ENCODE assay signal across 19 cellular contexts in the genomic region with DNA sequence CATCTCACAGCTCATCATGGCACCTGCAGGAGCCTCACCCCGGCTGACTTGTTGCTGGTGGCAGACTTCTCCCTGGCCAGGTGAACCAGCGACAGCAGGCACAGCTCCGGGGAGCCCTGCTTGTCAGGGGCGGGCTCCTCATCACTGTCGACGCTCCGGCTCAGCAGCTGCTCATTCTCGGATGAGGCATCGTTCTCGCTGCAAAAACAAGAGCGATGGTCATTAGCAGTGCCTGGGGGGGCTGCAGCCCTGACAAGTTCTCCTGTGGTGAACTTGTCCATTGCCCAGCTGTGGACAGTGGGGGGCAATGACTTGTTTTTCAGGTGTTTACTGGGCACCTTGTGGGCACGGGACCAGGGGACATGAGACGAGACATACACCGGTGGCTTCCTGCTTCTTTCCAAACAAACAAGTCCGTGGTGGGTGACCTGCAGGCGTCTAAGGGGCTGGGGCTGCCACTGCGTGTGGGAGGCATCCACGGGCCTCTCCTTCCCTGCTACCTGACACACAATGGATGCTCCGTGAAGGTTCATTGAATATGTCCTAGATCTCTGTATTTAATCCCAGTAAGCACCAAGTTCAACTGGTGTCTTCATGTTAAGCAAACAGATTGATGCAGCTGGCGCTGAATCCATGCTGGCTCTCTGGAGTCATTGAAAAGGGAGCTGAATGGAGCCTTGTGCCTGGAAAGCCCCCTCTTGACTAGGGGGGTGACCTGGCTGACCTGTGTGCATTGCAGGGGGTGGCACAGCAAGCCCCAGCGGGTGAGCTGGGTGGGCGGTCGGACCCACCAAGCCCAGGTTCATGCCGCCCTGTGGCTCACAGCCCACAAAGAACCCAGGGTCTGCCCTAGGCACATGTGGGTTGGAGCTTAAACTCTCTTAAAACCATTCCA.
A peak's percentile ranks its signal among the peaks of the same experiment; 100 is the strongest.
DNase-seq lines count a peak whose midpoint lies in the region; ATAC-seq and TF ChIP-seq lines count a peak whose summit lies in the region.
"Had no signal": no experiment of that assay in that cellular context is flagged by ENCODE, and none has a peak within 500 bp of the region (broad histone marks: within the 10 kb centered on the region; RNA-seq: fewer than 3 reads in every experiment).

No MANE protein-coding gene starts in this region.

- H3K4me1 ChIP-seq in testis = no peaks in the 10 kb centered on the region
- H3K4me1 ChIP-seq in trophoblast cell (ENCODE audit: control insufficient read depth in 1 of 2, insufficient read depth in 2 of 2, low read length in 2 of 2) = no peaks in the 10 kb centered on the region
- no peaks in the 10 kb centered on the region for H3K4me1 ChIP-seq in thyroid gland
- H3K4me1 ChIP-seq: body of pancreas, prostate gland had no signal

- H2AFZ ChIP-seq in trophoblast cell (ENCODE audit: insufficient read depth, low read length, poor library complexity) = no peak overlapping the region

- H3K4me3 Mint-ChIP-seq in activated CD8-positive, alpha-beta memory T cell treated with anti-CD3 and anti-CD28 coated beads, Interleukin-2, amount 10 ng/mL, durations not matched to agents 7 days and 5 days = no peak overlapping the region
- H3K4me3 Mint-ChIP-seq: activated naive CD8-positive, alpha-beta T cell treated with anti-CD3 and anti-CD28 coated beads, Interleukin-2, amount 50 U/mL, for 24 hours had no signal

- H3K27ac ChIP-seq in testis (no peak overlapping the region), trophoblast cell (ENCODE audit: low read depth, low read length) (no peak overlapping the region), thyroid gland (no peak overlapping the region)
- H3K27ac ChIP-seq: body of pancreas, prostate gland, SK-N-MC, skin epidermis, tibial artery had no signal

- TF ChIP-seq CTCF in GM13976 (IDR thresholded peaks at IDR 0.05; ENCODE audit: borderline replicate concordance, control extremely low read depth, extremely low read depth, insufficient read depth, missing control alignments) = no peak
- TF ChIP-seq CTCF in testis (IDR thresholded peaks at IDR 0.05) = no peak
- no peak for TF ChIP-seq CTCF in thyroid gland (IDR thresholded peaks at IDR 0.05)

- no peaks in the 10 kb centered on the region for H3K36me3 ChIP-seq in testis (ENCODE audit: low read depth, missing control alignments)
- H3K36me3 ChIP-seq in trophoblast cell (ENCODE audit: control insufficient read depth in 1 of 2, insufficient read depth in 2 of 2, low read length in 2 of 2) = no peaks in the 10 kb centered on the region
- no peaks in the 10 kb centered on the region for H3K36me3 ChIP-seq in thyroid gland
- H3K36me3 ChIP-seq: prostate gland, tibial artery had no signal

- no peak overlapping the region for H3K18ac ChIP-seq in trophoblast cell (ENCODE audit: low read length)

- H3K4me1 Mint-ChIP-seq in activated CD8-positive, alpha-beta memory T cell treated with anti-CD3 and anti-CD28 coated beads, Interleukin-2, amount 10 ng/mL, durations not matched to agents 7 days and 5 days = no peaks in the 10 kb centered on the region
- H3K4me1 Mint-ChIP-seq: activated naive CD8-positive, alpha-beta T cell treated with anti-CD3 and anti-CD28 coated beads, Interleukin-2, amount 50 U/mL, for 24 hours had no signal

- TF ChIP-seq POLR2A in testis (IDR thresholded peaks at IDR 0.05) (no peak), thyroid gland (IDR thresholded peaks at IDR 0.05) (no peak)

- H3K4me3 ChIP-seq in testis (no peak overlapping the region), trophoblast cell (ENCODE audit: low read depth, low read length) (no peak overlapping the region), thyroid gland (replicated peaks in 1 of 3) (no peak overlapping the region)
- H3K4me3 ChIP-seq: body of pancreas, prostate gland, SK-N-MC, skin epidermis, tibial artery had no signal

- peaks cover 6% of the 10 kb centered on the region for H3K27me3 Mint-ChIP-seq in activated CD8-positive, alpha-beta memory T cell treated with anti-CD3 and anti-CD28 coated beads, Interleukin-2, amount 10 ng/mL, durations not matched to agents 7 days and 5 days
- H3K27me3 Mint-ChIP-seq: activated naive CD8-positive, alpha-beta T cell treated with anti-CD3 and anti-CD28 coated beads, Interleukin-2, amount 50 U/mL, for 24 hours had no signal

- intact Hi-C loops in testis (cut with DNase I; ENCODE audit: low total_unique reads) = no loop called here
- intact Hi-C loops in thyroid gland (cut with DNase I) = no loop called here

- no peaks in the 10 kb centered on the region for H3K36me3 Mint-ChIP-seq in activated CD8-positive, alpha-beta memory T cell treated with anti-CD3 and anti-CD28 coated beads, Interleukin-2, amount 10 ng/mL, durations not matched to agents 7 days and 5 days

- H4K8ac ChIP-seq in trophoblast cell (ENCODE audit: low read depth, low read length) = no peak overlapping the region

- no peak for ATAC-seq in activated CD8-positive, alpha-beta memory T cell treated with anti-CD3 and anti-CD28 coated beads, Interleukin-2, amount 10 ng/mL, durations not matched to agents 7 days and 5 days
- ATAC-seq: activated CD4-positive, CD25-positive, alpha-beta regulatory T cell treated with anti-CD3 and anti-CD28 coated beads, Interleukin-2, amount 50 U/mL, for 24 hours; activated naive CD8-positive, alpha-beta T cell treated with anti-CD3 and anti-CD28 coated beads, Interleukin-2, amount 50 U/mL, for 24 hours; body of pancreas had no signal

- no peak overlapping the region for H3K27ac Mint-ChIP-seq in activated CD8-positive, alpha-beta memory T cell treated with anti-CD3 and anti-CD28 coated beads, Interleukin-2, amount 10 ng/mL, durations not matched to agents 7 days and 5 days
- H3K27ac Mint-ChIP-seq: activated naive CD8-positive, alpha-beta T cell treated with anti-CD3 and anti-CD28 coated beads, Interleukin-2, amount 50 U/mL, for 24 hours had no signal

- H3K14ac ChIP-seq in trophoblast cell (ENCODE audit: low read length) = no peak overlapping the region

- 90 to 94% methylated on average over 12 to 24 of the region's 24 CpGs for WGBS in testis, 2 donors
- WGBS in trophoblast cell (ENCODE audit: extremely low coverage, insufficient coverage, insufficient read length) = no CpG with 5 or more reads among the region's 24 CpGs
- 79 to 84% methylated on average over 16 to 22 of the region's 24 CpGs for WGBS in thyroid gland, 2 donors

- H4K91ac ChIP-seq in trophoblast cell (ENCODE audit: low read depth, low read length) = no peak overlapping the region

- peak; percentile 26 for DNase-seq in activated CD8-positive, alpha-beta memory T cell treated with anti-CD3 and anti-CD28 coated beads, Interleukin-2, amount 10 ng/mL, durations not matched to agents 7 days and 5 days
- no peak for DNase-seq in activated CD8-positive, alpha-beta memory T cell treated with anti-CD3 and anti-CD28 coated beads, Interleukin-2, amount 50 U/mL, for 48 hours
- DNase-seq in GM13976 (ENCODE audit: low spot score) = peak; percentile 22
- DNase-seq in NCI-H69 (lab: John Stamatoyannopoulos, UW) = peak; percentile 91
- peak; percentile 7 for DNase-seq in testis
- DNase-seq in trophoblast cell = no peak
- no peak for DNase-seq in thyroid gland
- DNase-seq: activated naive CD8-positive, alpha-beta T cell treated with anti-CD3 and anti-CD28 coated beads, Interleukin-2, amount 50 U/mL, for 24 hours; AML-193; body of pancreas; midbrain; NCI-H1105 treated with DMSO at 0.1 percent for 48 hours; stimulated activated naive CD4-positive, alpha-beta T cell treated with Interleukin-2 at 50 U/mL for 16 hours; T1000; tibial artery had no signal

- no peak overlapping the region for H2BK5ac ChIP-seq in trophoblast cell (ENCODE audit: low read depth, low read length, poor library complexity)

- H2BK12ac ChIP-seq in trophoblast cell (ENCODE audit: low read length) = no peak overlapping the region

- H3K4me2 ChIP-seq in trophoblast cell (ENCODE audit: low read length) = no peak overlapping the region

- CTCF ChIA-PET in activated CD8-positive, alpha-beta memory T cell treated with anti-CD3 and anti-CD28 coated beads, Interleukin-2, amount 10 ng/mL, durations not matched to agents 7 days and 5 days (lab: Charles Lee) = no interaction called here

- H2BK120ac ChIP-seq in trophoblast cell (ENCODE audit: insufficient read depth, low read length, poor library complexity) = no peak overlapping the region

- no peak overlapping the region for H4K12ac ChIP-seq in trophoblast cell (ENCODE audit: low read depth, low read length)

- no peak overlapping the region for H3K23ac ChIP-seq in trophoblast cell (ENCODE audit: low read length)

- no peaks in the 10 kb centered on the region for H3K79me1 ChIP-seq in trophoblast cell (ENCODE audit: low read length)

- no peak overlapping the region for H2AK5ac ChIP-seq in trophoblast cell (ENCODE audit: low read length)

- H3K27me3 ChIP-seq in testis (no peaks in the 10 kb centered on the region), trophoblast cell (ENCODE audit: insufficient read depth, low read length) (no peaks in the 10 kb centered on the region), thyroid gland (no peaks in the 10 kb centered on the region)
- H3K27me3 ChIP-seq: body of pancreas had no signal

- H3K4ac ChIP-seq in trophoblast cell (ENCODE audit: low read depth, low read length) = no peak overlapping the region

- in situ Hi-C loops in GM13976 (cut with MboI; ENCODE audit: low sequenced_read_pairs, unreplicated experiment) = no loop called here

- H3K79me2 ChIP-seq in trophoblast cell (ENCODE audit: control insufficient read depth, insufficient read depth, low read length, poor library complexity) = no peaks in the 10 kb centered on the region

- no peaks in the 10 kb centered on the region for H3K9me3 Mint-ChIP-seq in activated CD8-positive, alpha-beta memory T cell treated with anti-CD3 and anti-CD28 coated beads, Interleukin-2, amount 10 ng/mL, durations not matched to agents 7 days and 5 days (ENCODE audit: low read depth)
- H3K9me3 Mint-ChIP-seq: activated naive CD8-positive, alpha-beta T cell treated with anti-CD3 and anti-CD28 coated beads, Interleukin-2, amount 50 U/mL, for 24 hours had no signal

- no peaks in the 10 kb centered on the region for H3K9me3 ChIP-seq in testis
- no peaks in the 10 kb centered on the region for H3K9me3 ChIP-seq in trophoblast cell (ENCODE audit: insufficient read depth, low read depth, low read length)
- H3K9me3 ChIP-seq in thyroid gland = no peaks in the 10 kb centered on the region
- H3K9me3 ChIP-seq: body of pancreas, prostate gland, tibial artery had no signal

- no peak overlapping the region for H3K9ac ChIP-seq in trophoblast cell (ENCODE audit: low read length)

Comparison
In these comparisons a context has a peak if more than half of its experiments do, and no peak if none do; other contexts are left out.
1. DNase-seq: peak in activated CD8-positive, alpha-beta memory T cell treated with anti-CD3 and anti-CD28 coated beads, Interleukin-2, amount 10 ng/mL, durations not matched to agents 7 days and 5 days (single experiment), GM13976 (single experiment), NCI-H69 (single experiment) and testis (single experiment); none in activated CD8-positive, alpha-beta memory T cell treated with anti-CD3 and anti-CD28 coated beads, Interleukin-2, amount 50 U/mL, for 48 hours (single experiment), trophoblast cell (0 of 2) and thyroid gland (0 of 2).